1 cellular context compared by ENCODE assay signal in genomic region chr6:27129095-27129815, GRCh38.
TF ChIP-seq lines count a peak whose summit lies in the region.

No MANE protein-coding gene starts in this region.

TF ChIP-seq in K562, 482 proteins besides CTCF, POLR2A, EP300 and RAD21 (continued from another document):
- peak; percentile 97 for TF ChIP-seq ZNF316 (IDR thresholded peaks at IDR 0.05)
- no peak for TF ChIP-seq FOXP1 (CRISPR knock-in tag; IDR thresholded peaks at IDR 0.05)
- TF ChIP-seq ARID4B (CRISPR knock-in tag; IDR thresholded peaks at IDR 0.05), result peak; percentile 53; the same call in 1 of the 2 replicates
- no peak for TF ChIP-seq CHCHD3 (CRISPR knock-in tag; IDR thresholded peaks at IDR 0.05)
- peak in 1 of 2 experiments; percentile 85; a peak in 2 of 4 replicates for TF ChIP-seq ARNT (IDR thresholded peaks at IDR 0.05)
TF ChIP-seq in K562: peak in this region for 68.
